ENCODE assay signal across 1 cellular context in the genomic region with DNA sequence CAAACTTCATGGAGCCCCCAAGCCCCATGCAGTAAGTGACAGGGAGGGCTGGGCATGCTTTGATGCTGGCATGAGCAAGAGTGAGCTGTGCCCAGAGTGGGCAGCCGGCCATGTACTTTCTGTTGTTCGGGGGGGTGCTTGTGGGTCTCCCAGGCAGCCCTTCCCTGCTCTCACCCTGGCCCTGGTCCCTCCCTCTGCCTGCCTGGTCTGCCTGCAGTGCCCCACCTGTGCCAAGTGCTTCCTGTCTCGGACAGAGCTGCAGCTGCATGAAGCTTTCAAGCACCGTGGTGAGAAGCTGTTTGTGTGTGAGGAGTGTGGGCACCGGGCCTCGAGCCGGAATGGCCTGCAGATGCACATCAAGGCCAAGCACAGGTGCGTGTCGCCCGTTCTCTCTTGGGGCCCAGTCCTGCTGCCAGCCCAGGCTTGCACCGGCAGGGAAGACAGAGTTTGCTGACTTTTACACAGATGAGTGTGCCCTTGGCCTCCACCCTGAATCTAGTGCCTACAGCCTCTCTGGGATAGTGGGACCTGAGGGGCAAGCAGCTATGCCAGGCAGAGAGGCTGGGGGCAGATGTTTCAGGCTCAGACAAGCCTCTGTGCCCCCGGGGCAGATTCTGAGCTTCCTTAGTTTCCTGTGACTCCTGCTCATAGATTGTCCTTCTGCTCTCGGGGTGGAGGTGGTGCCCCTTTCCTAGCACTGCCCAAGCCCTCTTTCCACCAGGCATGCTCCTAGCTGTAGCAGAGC.
TF ChIP-seq lines count a peak whose summit lies in the region.

No MANE protein-coding gene starts in this region.

TF ChIP-seq in IMR-90, 13 proteins besides CTCF, POLR2A, EP300 and RAD21 (continued from another document):
- TF ChIP-seq CEBPB (IDR thresholded peaks at IDR 0.05; ENCODE audit: low read depth, low read length) (no peak), CHD1 (IDR thresholded peaks at IDR 0.05; ENCODE audit: low read depth, low read length) (no peak), NFE2L2 (IDR thresholded peaks at IDR 0.05; ENCODE audit: low read depth, low read length) (no peak), BHLHE40 (IDR thresholded peaks at IDR 0.05; ENCODE audit: low read depth, low read length) (no peak)
- TF ChIP-seq, protein P1, sequence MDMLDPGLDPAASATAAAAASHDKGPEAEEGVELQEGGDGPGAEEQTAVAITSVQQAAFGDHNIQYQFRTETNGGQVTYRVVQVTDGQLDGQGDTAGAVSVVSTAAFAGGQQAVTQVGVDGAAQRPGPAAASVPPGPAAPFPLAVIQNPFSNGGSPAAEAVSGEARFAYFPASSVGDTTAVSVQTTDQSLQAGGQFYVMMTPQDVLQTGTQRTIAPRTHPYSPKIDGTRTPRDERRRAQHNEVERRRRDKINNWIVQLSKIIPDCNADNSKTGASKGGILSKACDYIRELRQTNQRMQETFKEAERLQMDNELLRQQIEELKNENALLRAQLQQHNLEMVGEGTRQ (IDR thresholded peaks at IDR 0.05; ENCODE audit: low read depth, low read length) = no peak
